In the genomic region with DNA sequence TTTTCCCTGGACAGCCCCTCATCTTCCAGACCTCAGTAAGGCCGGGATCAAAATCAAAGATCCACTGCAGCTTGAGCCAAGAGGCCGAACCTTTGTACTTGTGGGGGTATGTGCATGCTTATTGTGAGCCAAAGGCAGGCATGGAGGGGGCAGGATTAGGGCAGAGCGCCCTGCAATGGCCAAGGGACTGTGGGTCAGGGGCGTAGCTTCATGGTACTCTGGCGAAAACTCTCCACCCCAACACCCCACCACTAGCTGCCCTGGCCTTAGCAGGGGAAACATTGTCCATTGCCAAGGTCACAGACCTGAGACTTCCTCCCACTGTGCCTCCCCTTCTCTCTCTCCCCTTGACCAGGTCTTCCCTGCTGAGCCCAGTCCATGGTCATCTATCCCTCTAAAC, we compare ENCODE assay signal across 31 cellular contexts.
"Had no signal": no experiment of that assay in that cellular context is flagged by ENCODE, and none has a peak within 500 bp of the region (broad histone marks: within the 10 kb centered on the region; RNA-seq: fewer than 3 reads in every experiment).

No MANE protein-coding gene starts in this region.

- H3K4me3 ChIP-seq: adrenal gland, body of pancreas, colonic mucosa, dorsolateral prefrontal cortex, esophagus squamous epithelium, gastroesophageal sphincter, heart right ventricle, hepatocyte had no signal

- H3K36me3 Mint-ChIP-seq: activated naive CD4-positive, alpha-beta T cell treated with anti-CD3 and anti-CD28 coated beads, Interleukin-2, amount 50 U/mL, for 24 hours; activated naive CD8-positive, alpha-beta T cell treated with anti-CD3 and anti-CD28 coated beads for 36 hours; WTC11 had no signal

- H2AFZ ChIP-seq: hepatocyte had no signal

- H3K9me3 Mint-ChIP-seq: activated CD4-positive, alpha-beta memory T cell treated with anti-CD3 and anti-CD28 coated beads, Interleukin-2, amount 10 ng/mL, durations not matched to agents 7 days and 5 days; activated CD4-positive, alpha-beta T cell treated with anti-CD3 and anti-CD28 coated beads, Interleukin-2, amount 10 ng/mL, durations not matched to agents 7 days and 5 days; activated naive CD4-positive, alpha-beta T cell treated with anti-CD3 and anti-CD28 coated beads for 36 hours; activated naive CD4-positive, alpha-beta T cell treated with anti-CD3 and anti-CD28 coated beads, Interleukin-2, amount 50 U/mL, for 24 hours; activated naive CD8-positive, alpha-beta T cell treated with anti-CD3 and anti-CD28 coated beads for 36 hours; activated naive CD8-positive, alpha-beta T cell treated with anti-CD3 and anti-CD28 coated beads, Interleukin-2, amount 50 U/mL, for 24 hours; activated T-helper 1 cell treated with anti-CD3 and anti-CD28 coated beads, Interleukin-12 subunit alpha, Interleukin-12 subunit beta, Interleukin-2, Interleukin-4 antibody, amounts not matched to agents 30 ng/mL and 10 ng/mL and 1 ng/mL, durations not matched to agents 14 hours and 24 hours and 36 hours; activated T-helper 2 cell treated with anti-CD3 and anti-CD28 coated beads, Interferon-gamma antibody, Interleukin-2, Interleukin-4, amounts not matched to agents 10 μg/mL and 5 μg/mL and 100 μg/mL, durations not matched to agents 14 hours and 24 hours and 36 hours; dendritic cell treated with granulocyte-macrophage colony-stimulating factor and Interleukin-4, amounts not matched to agents 40 ng/mL and 50 ng/mL, for 4 days; WTC11 had no signal

- H3K4me2 ChIP-seq: hepatocyte had no signal

- H3K4me1 ChIP-seq: adrenal gland, body of pancreas, colonic mucosa, esophagus squamous epithelium, gastroesophageal sphincter, heart right ventricle had no signal

- H3K27me3 Mint-ChIP-seq: activated CD4-positive, alpha-beta T cell treated with anti-CD3 and anti-CD28 coated beads, Interleukin-2, amount 10 ng/mL, durations not matched to agents 7 days and 5 days; activated naive CD4-positive, alpha-beta T cell treated with anti-CD3 and anti-CD28 coated beads, Interleukin-2, amount 50 U/mL, for 24 hours had no signal

- DNase-seq: activated CD4-positive, alpha-beta memory T cell treated with anti-CD3 and anti-CD28 coated beads, Interleukin-2, amount 10 ng/mL, durations not matched to agents 7 days and 5 days; activated CD4-positive, alpha-beta T cell treated with anti-CD3 and anti-CD28 coated beads for 1 hour; activated CD4-positive, alpha-beta T cell treated with anti-CD3 and anti-CD28 coated beads for 4 hours; activated CD4-positive, alpha-beta T cell treated with anti-CD3 and anti-CD28 coated beads, Interleukin-2, amount 10 ng/mL, durations not matched to agents 7 days and 5 days; activated CD4-positive, alpha-beta T cell treated with anti-CD3 and anti-CD28 coated beads, Interleukin-2, amount 50 U/mL, for 4 hours; activated effector memory CD4-positive, alpha-beta T cell treated with anti-CD3 and anti-CD28 coated beads, Interleukin-2, amount 50 U/mL, for 16 hours; activated naive CD4-positive, alpha-beta T cell treated with anti-CD3 and anti-CD28 coated beads for 36 hours; activated naive CD8-positive, alpha-beta T cell treated with anti-CD3 and anti-CD28 coated beads for 36 hours; activated naive CD8-positive, alpha-beta T cell treated with anti-CD3 and anti-CD28 coated beads, Interleukin-2, amount 50 U/mL, for 24 hours; activated T-cell treated with anti-CD3 and anti-CD28 coated beads, Interleukin-2, amount 50 U/mL, for 48 hours; adrenal gland; amygdala; aorta; body of pancreas; caudate nucleus; cerebellar nuclear complex; colonic mucosa; dorsolateral prefrontal cortex; effector memory CD4-positive, alpha-beta T cell; esophagus squamous epithelium; foreskin melanocyte; heart right ventricle; T-helper 2 cell had no signal

- H3K27ac Mint-ChIP-seq: activated CD4-positive, alpha-beta memory T cell treated with anti-CD3 and anti-CD28 coated beads, Interleukin-2, amount 10 ng/mL, durations not matched to agents 7 days and 5 days; activated CD4-positive, alpha-beta T cell treated with anti-CD3 and anti-CD28 coated beads, Interleukin-2, amount 10 ng/mL, durations not matched to agents 7 days and 5 days; activated naive CD4-positive, alpha-beta T cell treated with anti-CD3 and anti-CD28 coated beads for 36 hours; activated naive CD4-positive, alpha-beta T cell treated with anti-CD3 and anti-CD28 coated beads, Interleukin-2, amount 50 U/mL, for 24 hours; activated naive CD8-positive, alpha-beta T cell treated with anti-CD3 and anti-CD28 coated beads for 36 hours; activated naive CD8-positive, alpha-beta T cell treated with anti-CD3 and anti-CD28 coated beads, Interleukin-2, amount 50 U/mL, for 24 hours; activated T-helper 1 cell treated with anti-CD3 and anti-CD28 coated beads, Interleukin-12 subunit alpha, Interleukin-12 subunit beta, Interleukin-2, Interleukin-4 antibody, amounts not matched to agents 30 ng/mL and 10 ng/mL and 1 ng/mL, durations not matched to agents 14 hours and 24 hours and 36 hours; activated T-helper 2 cell treated with anti-CD3 and anti-CD28 coated beads, Interferon-gamma antibody, Interleukin-2, Interleukin-4, amounts not matched to agents 10 μg/mL and 5 μg/mL and 100 μg/mL, durations not matched to agents 14 hours and 24 hours and 36 hours; dendritic cell treated with granulocyte-macrophage colony-stimulating factor and Interleukin-4, amounts not matched to agents 40 ng/mL and 50 ng/mL, for 4 days; WTC11 had no signal

- H3K4me1 Mint-ChIP-seq: activated CD4-positive, alpha-beta memory T cell treated with anti-CD3 and anti-CD28 coated beads, Interleukin-2, amount 10 ng/mL, durations not matched to agents 7 days and 5 days had no signal

- H3K27ac ChIP-seq: adrenal gland, body of pancreas, colonic mucosa, dorsolateral prefrontal cortex, epithelial cell of prostate, esophagus squamous epithelium, gastroesophageal sphincter, heart right ventricle, hepatocyte had no signal

- H3K79me2 ChIP-seq: hepatocyte had no signal

- H3K36me3 ChIP-seq: adrenal gland, colonic mucosa, esophagus squamous epithelium, gastroesophageal sphincter, heart right ventricle had no signal

- H3K9me3 ChIP-seq: adrenal gland, body of pancreas, colonic mucosa, esophagus squamous epithelium, gastroesophageal sphincter, heart right ventricle had no signal

- H3K4me3 Mint-ChIP-seq: activated CD4-positive, alpha-beta memory T cell treated with anti-CD3 and anti-CD28 coated beads, Interleukin-2, amount 10 ng/mL, durations not matched to agents 7 days and 5 days; activated CD4-positive, alpha-beta T cell treated with anti-CD3 and anti-CD28 coated beads, Interleukin-2, amount 10 ng/mL, durations not matched to agents 7 days and 5 days; activated naive CD4-positive, alpha-beta T cell treated with anti-CD3 and anti-CD28 coated beads for 36 hours; activated naive CD4-positive, alpha-beta T cell treated with anti-CD3 and anti-CD28 coated beads, Interleukin-2, amount 50 U/mL, for 24 hours; activated naive CD8-positive, alpha-beta T cell treated with anti-CD3 and anti-CD28 coated beads for 36 hours; activated naive CD8-positive, alpha-beta T cell treated with anti-CD3 and anti-CD28 coated beads, Interleukin-2, amount 50 U/mL, for 24 hours; activated T-helper 1 cell treated with anti-CD3 and anti-CD28 coated beads, Interleukin-12 subunit alpha, Interleukin-12 subunit beta, Interleukin-2, Interleukin-4 antibody, amounts not matched to agents 30 ng/mL and 10 ng/mL and 1 ng/mL, durations not matched to agents 14 hours and 24 hours and 36 hours; dendritic cell treated with granulocyte-macrophage colony-stimulating factor and Interleukin-4, amounts not matched to agents 40 ng/mL and 50 ng/mL, for 4 days; WTC11 had no signal

- H3K27me3 ChIP-seq: adrenal gland, body of pancreas, colonic mucosa had no signal

- ATAC-seq: activated naive CD8-positive, alpha-beta T cell treated with anti-CD3 and anti-CD28 coated beads, Interleukin-2, amount 50 U/mL, for 24 hours; body of pancreas; gastroesophageal sphincter; heart right ventricle; WTC11 had no signal
